ENCODE assay signal across 11 cellular contexts in genomic region chr7:134461921-134462320, GRCh38.
"Had no signal": no experiment of that assay in that cellular context is flagged by ENCODE, and none has a peak within 500 bp of the region (broad histone marks: within the 10 kb centered on the region; RNA-seq: fewer than 3 reads in every experiment).

No MANE protein-coding gene starts in this region.

- FAIRE-seq: urothelium cell line had no signal

- DNase-seq: activated CD4-positive, alpha-beta T cell treated with anti-CD3 and anti-CD28 coated beads, Interleukin-2, amount 50 U/mL, for 4 hours; activated CD4-positive, CD25-positive, alpha-beta regulatory T cell treated with anti-CD3 and anti-CD28 coated beads, Interleukin-2, amount 50 U/mL, for 72 hours; activated CD8-positive, alpha-beta memory T cell treated with anti-CD3 and anti-CD28 coated beads, Interleukin-2, amount 10 ng/mL, durations not matched to agents 7 days and 5 days; activated effector memory CD4-positive, alpha-beta T cell treated with Interleukin-2 at 50 U/mL for 16 hours; activated T-cell treated with anti-CD3 and anti-CD28 coated beads, Interleukin-2, amount 50 U/mL, for 24 hours; cerebellar nuclear complex; immature natural killer cell; sigmoid colon; stimulated activated CD4-positive, alpha-beta T cell treated with anti-CD3 and anti-CD28 coated beads, Interleukin-4, amount 100 ng/mL, for 1 hour had no signal

- H3K4me3 ChIP-seq: esophagus muscularis mucosa, sigmoid colon had no signal

- H3K27ac ChIP-seq: esophagus muscularis mucosa, sigmoid colon had no signal

- H3K27me3 ChIP-seq: esophagus muscularis mucosa, sigmoid colon had no signal

- H3K36me3 ChIP-seq: esophagus muscularis mucosa, sigmoid colon had no signal
